ENCODE assay signal across 29 cellular contexts in genomic region chr7:41900034-41900433, GRCh38.
"Had no signal": no experiment of that assay in that cellular context is flagged by ENCODE, and none has a peak within 500 bp of the region (broad histone marks: within the 10 kb centered on the region; RNA-seq: fewer than 3 reads in every experiment).

No MANE protein-coding gene starts in this region.

- H3K36me3 Mint-ChIP-seq: activated naive CD4-positive, alpha-beta T cell treated with anti-CD3 and anti-CD28 coated beads, Interleukin-2, amount 50 U/mL, for 24 hours had no signal

- DNase-seq: activated B cell treated with CpG ODN at 0.5 μM for 24 hours; activated CD4-positive, alpha-beta T cell treated with anti-CD3 and anti-CD28 coated beads for 1 hour; activated CD4-positive, alpha-beta T cell treated with anti-CD3 and anti-CD28 coated beads, Interleukin-2, amount 10 ng/mL, durations not matched to agents 24 days and 14 days; activated CD4-positive, alpha-beta T cell treated with anti-CD3 and anti-CD28 coated beads, Interleukin-2, amount 50 U/mL, for 48 hours; activated CD8-positive, alpha-beta memory T cell treated with anti-CD3 and anti-CD28 coated beads, Interleukin-2, amount 10 ng/mL, durations not matched to agents 7 days and 5 days; activated effector memory CD4-positive, alpha-beta T cell treated with Interleukin-2 at 50 U/mL for 16 hours; activated naive CD4-positive, alpha-beta T cell; activated T-cell treated with anti-CD3 and anti-CD28 coated beads, Interleukin-2, amount 50 U/mL, for 24 hours; amniotic stem cell; body of pancreas; central memory CD4-positive, alpha-beta T cell; Karpas-422; NCI-H1092; NCI-H1417 treated with DMSO at 0.1 percent for 48 hours; NCI-H1694; NCI-H2029 treated with DMSO at 0.1 percent for 48 hours; NCI-H446; NCI-H524; Peyer's patch; Right ventricle myocardium superior; SJCRH30; T-helper 17 cell; T-helper 9 cell had no signal

- H3K27ac Mint-ChIP-seq: activated B cell treated with CpG ODN at 0.5 μM for 24 hours; activated CD4-positive, alpha-beta T cell treated with anti-CD3 and anti-CD28 coated beads, Interleukin-2, amount 10 ng/mL, durations not matched to agents 24 days and 14 days; activated CD8-positive, alpha-beta memory T cell treated with anti-CD3 and anti-CD28 coated beads, Interleukin-2, amount 10 ng/mL, durations not matched to agents 7 days and 5 days; activated naive CD4-positive, alpha-beta T cell treated with anti-CD3 and anti-CD28 coated beads, Interleukin-2, amount 50 U/mL, for 24 hours; activated T-cell treated with anti-CD3 and anti-CD28 coated beads, Interleukin-2, amount 50 U/mL, for 24 hours; activated T-helper 1 cell treated with anti-CD3 and anti-CD28 coated beads, Interleukin-12 subunit alpha, Interleukin-12 subunit beta, Interleukin-2, Interleukin-4 antibody, amounts not matched to agents 30 ng/mL and 10 ng/mL and 1 ng/mL, durations not matched to agents 14 hours and 24 hours and 36 hours; T-helper 17 cell had no signal

- H3K4me1 ChIP-seq: ascending aorta, body of pancreas, Peyer's patch, SJCRH30 had no signal

- FAIRE-seq: bronchial epithelial cell, TTC549 had no signal

- H3K9me3 ChIP-seq: ascending aorta, body of pancreas, Peyer's patch, SJCRH30 had no signal

- H3K36me3 ChIP-seq: ascending aorta, Peyer's patch, SJCRH30 had no signal

- H3K27me3 ChIP-seq: ascending aorta, body of pancreas, Peyer's patch, SJCRH30 had no signal

- H3K27ac ChIP-seq: ascending aorta, body of pancreas, Peyer's patch, RWPE1, SJCRH30 had no signal

- H3K4me3 Mint-ChIP-seq: activated B cell treated with CpG ODN at 0.5 μM for 24 hours; activated CD4-positive, alpha-beta T cell treated with anti-CD3 and anti-CD28 coated beads, Interleukin-2, amount 10 ng/mL, durations not matched to agents 24 days and 14 days; activated CD8-positive, alpha-beta memory T cell treated with anti-CD3 and anti-CD28 coated beads, Interleukin-2, amount 10 ng/mL, durations not matched to agents 7 days and 5 days; activated naive CD4-positive, alpha-beta T cell treated with anti-CD3 and anti-CD28 coated beads, Interleukin-2, amount 50 U/mL, for 24 hours; activated T-cell treated with anti-CD3 and anti-CD28 coated beads, Interleukin-2, amount 50 U/mL, for 24 hours; activated T-helper 1 cell treated with anti-CD3 and anti-CD28 coated beads, Interleukin-12 subunit alpha, Interleukin-12 subunit beta, Interleukin-2, Interleukin-4 antibody, amounts not matched to agents 30 ng/mL and 10 ng/mL and 1 ng/mL, durations not matched to agents 14 hours and 24 hours and 36 hours; T-helper 17 cell had no signal

- ATAC-seq: activated CD8-positive, alpha-beta memory T cell treated with anti-CD3 and anti-CD28 coated beads, Interleukin-2, amount 10 ng/mL, durations not matched to agents 7 days and 5 days; body of pancreas; T-helper 17 cell had no signal

- H3K9me3 Mint-ChIP-seq: activated naive CD4-positive, alpha-beta T cell treated with anti-CD3 and anti-CD28 coated beads, Interleukin-2, amount 50 U/mL, for 24 hours had no signal

- H3K4me3 ChIP-seq: ascending aorta, body of pancreas, Peyer's patch, SJCRH30 had no signal

- H3K4me1 Mint-ChIP-seq: activated B cell treated with CpG ODN at 0.5 μM for 24 hours; activated CD4-positive, alpha-beta T cell treated with anti-CD3 and anti-CD28 coated beads, Interleukin-2, amount 10 ng/mL, durations not matched to agents 24 days and 14 days; activated naive CD4-positive, alpha-beta T cell treated with anti-CD3 and anti-CD28 coated beads, Interleukin-2, amount 50 U/mL, for 24 hours; T-helper 17 cell had no signal
